ENCODE assay signal across 8 cellular contexts in genomic region chr11:69640260-69640994, GRCh38. TPM values are rescaled to one million over a fixed set of nuclear protein-coding genes. Genes with fewer than 3 reads are reported as not detected.
DNase-seq lines count a peak whose midpoint lies in the region; ATAC-seq and TF ChIP-seq lines count a peak whose summit lies in the region.

No MANE protein-coding gene starts in this region.

- H3K79me2 ChIP-seq in ACC112 (ENCODE audit: control insufficient read depth, insufficient read depth, low read length, unreplicated experiment): peaks cover 55% of the 10 kb centered on the region

- peak overlapping the region; percentile 75 to 94 (median 88) for H3K4me3 Mint-ChIP-seq in IgD-negative memory B cell
- peak overlapping the region; percentile 83 for H3K4me3 Mint-ChIP-seq in chondrocyte (ENCODE audit: unreplicated experiment)

- H3K4me3 ChIP-seq in ACC112 (ENCODE audit: low read depth, low read length): peak overlapping the region; percentile 98
- H3K4me3 ChIP-seq in uterus: peak overlapping the region; percentile 49 to 70

- H3K27me3 Mint-ChIP-seq in IgD-negative memory B cell (peaks cover 39% of the 10 kb centered on the region), chondrocyte (ENCODE audit: low read depth) (no peaks in the 10 kb centered on the region)

- H2AFZ ChIP-seq in ACC112 (ENCODE audit: low read length, unreplicated experiment): peak overlapping the region; percentile 44

- H3K36me3 ChIP-seq in ACC112 (ENCODE audit: insufficient read depth, low read length) (peaks cover 8% of the 10 kb centered on the region; the same call in 1 of the 2 replicates), uterus (no peaks in the 10 kb centered on the region)

- no peak for ATAC-seq in GM19455 (IDR thresholded peaks at IDR 0.05; ENCODE audit: unreplicated experiment)

- peak overlapping the region; percentile 66 for H3K27ac ChIP-seq in ACC112 (ENCODE audit: low read depth, low read length)
- no peak overlapping the region for H3K27ac ChIP-seq in uterus

- H3K4me1 Mint-ChIP-seq in IgD-negative memory B cell (peaks cover 7 to 22% (median 17%) of the 10 kb centered on the region in 3 donors), chondrocyte (ENCODE audit: low read depth) (peaks cover 40% of the 10 kb centered on the region)

- DNase-seq in chondrocyte (ENCODE audit: low spot score): peak; percentile 92
- DNase-seq in medulla oblongata (ENCODE audit: extremely low spot score): peak; percentile 41
- no peak for DNase-seq in uterus
- DNase-seq in NCI-H345 treated with DMSO at 0.1 percent for 48 hours (lab: John Stamatoyannopoulos, UW; ENCODE audit: unreplicated experiment): no peak
- no peak for DNase-seq in DMS153 treated with DMSO at 0.1 percent for 48 hours (lab: John Stamatoyannopoulos, UW; ENCODE audit: unreplicated experiment)

- H3K27ac Mint-ChIP-seq in IgD-negative memory B cell (peak overlapping the region; percentile 87 to 90 (median 89)), chondrocyte (ENCODE audit: unreplicated experiment) (peak overlapping the region; percentile 74)

- no peak for TF ChIP-seq POLR2A in uterus (IDR thresholded peaks at IDR 0.05)

- no peaks in the 10 kb centered on the region for H3K9me3 Mint-ChIP-seq in IgD-negative memory B cell
- H3K9me3 Mint-ChIP-seq in chondrocyte (ENCODE audit: low read depth): no peaks in the 10 kb centered on the region

- H3K4me1 ChIP-seq in ACC112 (ENCODE audit: control insufficient read depth, insufficient read depth, low read length, unreplicated experiment): peaks cover 37% of the 10 kb centered on the region
- peaks cover 0 to 59% of the 10 kb centered on the region in 2 donors for H3K4me1 ChIP-seq in uterus

- TF ChIP-seq CTCF in chondrocyte (IDR thresholded peaks at IDR 0.05) (no peak), uterus (IDR thresholded peaks at IDR 0.05) (no peak)

- H3K36me3 Mint-ChIP-seq in IgD-negative memory B cell (peaks cover 1% of the 10 kb centered on the region), chondrocyte (ENCODE audit: low read depth) (peaks cover 2% of the 10 kb centered on the region)

- H3K9me3 ChIP-seq in uterus: no peaks in the 10 kb centered on the region

- intact Hi-C loops in uterus (cut with DNase I; ENCODE audit: low total_unique reads): loop anchor here (5.0 to 10.0 kb wide), 2 partner anchors 346 to 538 kb away; partner anchors contain the start of gene MYEOV

- H3K27me3 ChIP-seq in ACC112 (ENCODE audit: insufficient read depth, low read length) (no peaks in the 10 kb centered on the region), uterus (peaks cover 15 to 38% of the 10 kb centered on the region in 2 donors)

RNA-seq across cellular contexts. Expression of gene CCND1, which starts 0.5 kb away (rescaled TPM):
- polyA plus RNA-seq in IgD-negative memory B cell: 9.6 TPM
- total RNA-seq in chondrocyte: 129 to 300 TPM (median 130 TPM) in 3 replicates
- total RNA-seq in uterus: 10 to 100 TPM in 3 of 4 donors, 1 to 10 TPM in 1; 2.9 to 96.5 (median 20.5) TPM

RNA-seq across cellular contexts. Expression of gene LTO1, which starts 34.7 kb away (rescaled TPM):
- 14.0 TPM for polyA plus RNA-seq in IgD-negative memory B cell
- 15.5 to 21.9 TPM (median 16.2 TPM) in 3 replicates for total RNA-seq in chondrocyte
- total RNA-seq in uterus: 10 to 100 TPM in 2 of 4 donors, 1 to 10 TPM in 2; 4.1 to 30.7 (median 17.4) TPM

Comparison
In these comparisons a context has a peak if more than half of its experiments do, and no peak if none do; other contexts are left out.
1. DNase-seq: peak in chondrocyte (single experiment) and medulla oblongata (single experiment); none in uterus (0 of 2), NCI-H345 treated with DMSO at 0.1 percent for 48 hours (single experiment) and DMS153 treated with DMSO at 0.1 percent for 48 hours (single experiment).